In the genomic region with DNA sequence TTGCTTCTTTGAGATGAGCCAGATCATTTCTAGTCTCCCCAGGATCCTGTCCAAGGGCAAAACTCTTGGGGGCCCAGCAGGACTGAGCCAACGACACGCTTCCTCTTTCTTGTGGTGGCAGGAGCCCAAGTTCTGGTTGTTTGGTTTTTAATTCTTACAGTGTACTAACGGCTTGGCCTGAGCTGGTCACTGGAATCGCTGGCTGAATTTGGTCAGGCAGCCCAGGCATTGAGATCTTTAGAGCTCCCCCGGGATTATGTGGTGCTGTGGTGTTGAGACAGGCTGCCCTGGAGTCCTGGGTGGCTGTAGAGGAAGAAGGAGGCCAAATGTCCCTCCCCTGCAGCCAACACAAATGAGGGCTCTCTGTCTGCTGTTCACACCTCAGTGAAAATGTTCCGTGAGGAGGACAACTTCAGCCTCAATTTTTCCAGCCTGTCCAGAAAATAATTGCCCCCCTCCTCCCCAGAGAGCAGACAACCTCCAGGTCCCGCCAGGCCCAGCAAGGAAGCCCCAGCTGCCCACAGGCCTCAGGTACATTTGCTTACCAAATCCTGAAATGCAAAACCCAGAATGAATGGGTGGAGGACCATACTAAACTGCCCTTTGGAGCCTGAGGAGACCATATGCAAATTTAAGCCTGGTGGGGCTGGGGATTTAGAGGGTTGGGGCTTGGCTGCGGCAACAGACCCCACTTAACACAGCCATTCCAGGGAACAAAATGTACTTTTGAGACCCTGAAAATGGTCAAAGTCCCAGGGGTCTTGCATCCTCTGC, we compare ENCODE assay signal across 1 cellular context.
A peak's percentile ranks its signal among the peaks of the same experiment; 100 is the strongest.
TF ChIP-seq lines count a peak whose summit lies in the region.

No MANE protein-coding gene starts in this region.

TF ChIP-seq in HepG2, 621 proteins besides CTCF, POLR2A, EP300 and RAD21:
- TF ChIP-seq, protein P1, sequence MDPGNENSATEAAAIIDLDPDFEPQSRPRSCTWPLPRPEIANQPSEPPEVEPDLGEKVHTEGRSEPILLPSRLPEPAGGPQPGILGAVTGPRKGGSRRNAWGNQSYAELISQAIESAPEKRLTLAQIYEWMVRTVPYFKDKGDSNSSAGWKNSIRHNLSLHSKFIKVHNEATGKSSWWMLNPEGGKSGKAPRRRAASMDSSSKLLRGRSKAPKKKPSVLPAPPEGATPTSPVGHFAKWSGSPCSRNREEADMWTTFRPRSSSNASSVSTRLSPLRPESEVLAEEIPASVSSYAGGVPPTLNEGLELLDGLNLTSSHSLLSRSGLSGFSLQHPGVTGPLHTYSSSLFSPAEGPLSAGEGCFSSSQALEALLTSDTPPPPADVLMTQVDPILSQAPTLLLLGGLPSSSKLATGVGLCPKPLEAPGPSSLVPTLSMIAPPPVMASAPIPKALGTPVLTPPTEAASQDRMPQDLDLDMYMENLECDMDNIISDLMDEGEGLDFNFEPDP (CRISPR knock-in tag; conservative IDR thresholded peaks at IDR 0.05): no peak
- peak; percentile 27; the same call in 1 of the 2 replicates for TF ChIP-seq ZNF121 (CRISPR knock-in tag; IDR thresholded peaks at IDR 0.05)
TF ChIP-seq in HepG2: peak in this region for 1.
